Comparison of ENCODE assay signal across 8 cellular contexts in genomic region chr5:58459860-58460726, GRCh38. TPM values are rescaled to one million over a fixed set of nuclear protein-coding genes. Genes with fewer than 3 reads are reported as not detected.
DNase-seq lines count a peak whose midpoint lies in the region; ATAC-seq and TF ChIP-seq lines count a peak whose summit lies in the region.

Gene PLK2 (minus strand): TSS chr5:58460086. CDS start chr5:58459959, 127 bp downstream.

- peaks cover 35% of the 10 kb centered on the region for H3K4me1 ChIP-seq in OCI-LY1 (ENCODE audit: insufficient read depth, low read length, severe bottlenecking)
- H3K4me1 ChIP-seq in esophagus (ENCODE audit: control insufficient read depth in 2 of 2, insufficient read depth in 2 of 2, low read length in 1 of 2) = peaks cover 0 to 2% of the 10 kb centered on the region in 2 donors
- H3K4me1 ChIP-seq in muscle layer of colon (ENCODE audit: insufficient read depth, low read length) = no peaks in the 10 kb centered on the region

- peak within 1 kb of the TSS; percentile 79 for H3K4me3 Mint-ChIP-seq in activated T-cell treated with anti-CD3 and anti-CD28 coated beads, Interleukin-2, amount 50 U/mL, for 24 hours

- H3K27me3 ChIP-seq in OCI-LY1 (ENCODE audit: insufficient read depth, low read length) (no peaks in the 10 kb centered on the region), esophagus (ENCODE audit: control insufficient read depth in 1 of 2, insufficient read depth in 2 of 2, low read length in 2 of 2) (no peaks in the 10 kb centered on the region), muscle layer of colon (ENCODE audit: control insufficient read depth in 1 of 2, insufficient read depth in 2 of 2, low read length in 2 of 2) (no peaks in the 10 kb centered on the region)

- peak within 1 kb of the TSS; percentile 63 for H3K4me3 ChIP-seq in OCI-LY1 (ENCODE audit: low read depth, low read length, poor library complexity, severe bottlenecking)
- peak within 1 kb of the TSS; percentile 93 to 99 for H3K4me3 ChIP-seq in esophagus (ENCODE audit: low read depth in 1 of 2, low read length in 2 of 2)
- peak within 1 kb of the TSS; percentile 72 for H3K4me3 ChIP-seq in muscle layer of colon (ENCODE audit: low read depth in 1 of 2, low read length in 2 of 2)

- WGBS in esophagus, 2 donors = 0 to 1% methylated on average over 81 to 99 of the region's 99 CpGs

- H3K9me3 Mint-ChIP-seq in activated T-cell treated with anti-CD3 and anti-CD28 coated beads, Interleukin-2, amount 50 U/mL, for 24 hours = no peaks in the 10 kb centered on the region

- peak; percentile 76 for ATAC-seq in HG03354 (IDR thresholded peaks at IDR 0.05; ENCODE audit: poor library complexity, severe bottlenecking, unreplicated experiment)

- H3K36me3 ChIP-seq in OCI-LY1 (ENCODE audit: insufficient read depth, low read length) (no peaks in the 10 kb centered on the region), esophagus (ENCODE audit: control insufficient read depth in 2 of 2, insufficient read depth in 2 of 2, low read length in 1 of 2) (peaks cover 2 to 6% of the 10 kb centered on the region in 2 donors), muscle layer of colon (ENCODE audit: insufficient read depth, low read length) (peaks cover 1% of the 10 kb centered on the region)

- peak within 1 kb of the TSS; percentile 29; the same call in 1 of the 2 replicates for H2AFZ ChIP-seq in OCI-LY1 (ENCODE audit: low read length)

- no peaks in the 10 kb centered on the region for H3K9me2 ChIP-seq in OCI-LY1 (ENCODE audit: low read depth, low read length)

- H3K9me3 ChIP-seq in OCI-LY1 (ENCODE audit: low read length) (no peaks in the 10 kb centered on the region), esophagus (ENCODE audit: control insufficient read depth in 2 of 2, insufficient read depth in 1 of 2, low read depth in 1 of 2, low read length in 1 of 2) (no peaks in the 10 kb centered on the region), muscle layer of colon (ENCODE audit: low read length) (no peaks in the 10 kb centered on the region)

- peaks cover 3% of the 10 kb centered on the region for H3K36me3 Mint-ChIP-seq in activated T-cell treated with anti-CD3 and anti-CD28 coated beads, Interleukin-2, amount 50 U/mL, for 24 hours (ENCODE audit: low read depth)

- H3K27ac ChIP-seq in OCI-LY1 (ENCODE audit: low read depth, low read length, poor library complexity, severe bottlenecking) = peak within 1 kb of the TSS; percentile 60
- peak within 1 kb of the TSS; percentile 93 to 97 for H3K27ac ChIP-seq in esophagus (ENCODE audit: low read depth in 2 of 2, low read length in 1 of 2)
- H3K27ac ChIP-seq in muscle layer of colon (ENCODE audit: low read depth, low read length) = peak within 1 kb of the TSS; percentile 85

- H3K4me1 Mint-ChIP-seq in activated T-cell treated with anti-CD3 and anti-CD28 coated beads, Interleukin-2, amount 50 U/mL, for 24 hours (ENCODE audit: low read depth) = peaks cover 17% of the 10 kb centered on the region

- no peak for TF ChIP-seq CTCF in OCI-LY1 (IDR thresholded peaks at IDR 0.05; ENCODE audit: low read length)

- H4K20me1 ChIP-seq in OCI-LY1 (ENCODE audit: insufficient read depth, low read length) = no peaks in the 10 kb centered on the region

- peaks cover 17% of the 10 kb centered on the region for H3K27me3 Mint-ChIP-seq in activated T-cell treated with anti-CD3 and anti-CD28 coated beads, Interleukin-2, amount 50 U/mL, for 24 hours

- no peaks in the 10 kb centered on the region for H3F3A ChIP-seq in OCI-LY1 (ENCODE audit: insufficient read depth, low read length)

- H3K79me2 ChIP-seq in OCI-LY1 (ENCODE audit: insufficient read depth, low read length) = no peaks in the 10 kb centered on the region

- peak; percentile 53 to 92 (median 88) for DNase-seq in C1 segment of cervical spinal cord (lab: John Stamatoyannopoulos, UW)
- DNase-seq in activated T-cell treated with anti-CD3 and anti-CD28 coated beads, Interleukin-2, amount 50 U/mL, for 24 hours = peak; percentile 96
- peak; percentile 86 for DNase-seq in stimulated activated CD8-positive, alpha-beta memory T cell treated with anti-CD3 and anti-CD28 coated beads, Interleukin-7, amount 100 ng/mL, for 1 hour (ENCODE audit: low read depth in 2 of 2)

- H3K4me2 ChIP-seq in OCI-LY1 (ENCODE audit: low read length) = peak within 1 kb of the TSS; percentile 80

- peak within 1 kb of the TSS; percentile 71 for H3K27ac Mint-ChIP-seq in activated T-cell treated with anti-CD3 and anti-CD28 coated beads, Interleukin-2, amount 50 U/mL, for 24 hours

- peak; percentile 87 for TF ChIP-seq POLR2A in GM19099 (IDR thresholded peaks at IDR 0.05; ENCODE audit: extremely low read depth, insufficient read length, low read depth)

- H3K9ac ChIP-seq in OCI-LY1 (ENCODE audit: low read length) (peak within 1 kb of the TSS; percentile 59), muscle layer of colon (ENCODE audit: low read length) (peak within 1 kb of the TSS; percentile 32)

RNA-seq across cellular contexts. Expression of gene PLK2, which starts in this region (rescaled TPM):
- 10 to 100 TPM; 21.5 to 24.4 TPM for polyA plus RNA-seq in esophagus

Comparison
In these comparisons a context has a peak if more than half of its experiments do, and no peak if none do; other contexts are left out.
1. Peak in every context shown above with its lines: DNase-seq, ATAC-seq, H3K4me3 ChIP-seq and H3K27ac ChIP-seq.